Comparison of ENCODE assay signal across 17 cellular contexts in genomic region chr9:121807918-121808278, GRCh38.
DNase-seq lines count a peak whose midpoint lies in the region; TF ChIP-seq lines count a peak whose summit lies in the region.
"Had no signal": no experiment of that assay in that cellular context is flagged by ENCODE, and none has a peak within 500 bp of the region (broad histone marks: within the 10 kb centered on the region; RNA-seq: fewer than 3 reads in every experiment).

No MANE protein-coding gene starts in this region.

- peaks cover 13% of the 10 kb centered on the region for H3K9me3 Mint-ChIP-seq in endodermal cell

- H3K36me3 ChIP-seq in H7 (replicated peaks; ENCODE audit: control insufficient read depth, insufficient read depth, low read length) (no peaks in the 10 kb centered on the region), endodermal cell (ENCODE audit: control insufficient read depth, insufficient read depth, low read length) (no peaks in the 10 kb centered on the region), osteoblast (ENCODE audit: insufficient read depth, low read length) (no peaks in the 10 kb centered on the region)
- H3K36me3 ChIP-seq: breast epithelium, WERI-Rb-1 had no signal

- H3K27ac ChIP-seq in endodermal cell (ENCODE audit: low read depth, low read length) (no peak overlapping the region), osteoblast (ENCODE audit: low read depth, low read length) (no peak overlapping the region)
- H3K27ac ChIP-seq: breast epithelium, WERI-Rb-1 had no signal

- H3K4me3 ChIP-seq in H7 (ENCODE audit: insufficient read depth, low read depth, low read length) (no peak overlapping the region), endodermal cell (ENCODE audit: low read length) (no peak overlapping the region), osteoblast (ENCODE audit: insufficient read depth, low read length) (no peak overlapping the region)
- H3K4me3 ChIP-seq: breast epithelium had no signal

- H3K4me1 ChIP-seq in endodermal cell (ENCODE audit: control insufficient read depth, insufficient read depth, low read length) (no peaks in the 10 kb centered on the region), osteoblast (ENCODE audit: insufficient read depth, low read length) (no peaks in the 10 kb centered on the region)
- H3K4me1 ChIP-seq: breast epithelium had no signal

- H3K27me3 ChIP-seq in H7 (ENCODE audit: control insufficient read depth, insufficient read depth, low read length) = no peaks in the 10 kb centered on the region
- H3K27me3 ChIP-seq in endodermal cell (ENCODE audit: control insufficient read depth, insufficient read depth, low read length, poor library complexity, severe bottlenecking) = peaks cover 1% of the 10 kb centered on the region
- H3K27me3 ChIP-seq in osteoblast (ENCODE audit: insufficient read depth, low read length) = no peaks in the 10 kb centered on the region
- H3K27me3 ChIP-seq: breast epithelium had no signal

- peak; percentile 35 for DNase-seq in H7
- DNase-seq in LHCN-M2 (ENCODE audit: low read depth) = peak; percentile 2
- DNase-seq in endodermal cell = peak; percentile 29
- peak; percentile 75 for DNase-seq in osteoblast (ENCODE audit: insufficient read length, low spot score, missing footprints)
- DNase-seq in activated T-cell treated with anti-CD3 and anti-CD28 coated beads for 4 hours = no peak
- DNase-seq in COLO668 (lab: John Stamatoyannopoulos, UW; ENCODE audit: unreplicated experiment) = no peak
- DNase-seq in NCI-H187 (lab: John Stamatoyannopoulos, UW) = no peak
- DNase-seq: activated CD4-positive, alpha-beta T cell treated with anti-CD3 and anti-CD28 coated beads, Interleukin-2, amount 50 U/mL, for 1 hour; activated CD8-positive, alpha-beta memory T cell treated with anti-CD3 and anti-CD28 coated beads, Interleukin-2, amount 10 ng/mL, durations not matched to agents 7 days and 5 days; activated naive CD4-positive, alpha-beta T cell treated with anti-CD3 and anti-CD28 coated beads for 36 hours; cortex of kidney; NCI-H1092 treated with DMSO at 0.1 percent for 48 hours; nucleus accumbens; stimulated activated naive CD8-positive, alpha-beta T cell treated with anti-CD3 and anti-CD28 coated beads, Interleukin-15, Interleukin-2, amounts not matched to agents 100 U/mL and 50 U/mL, for 24 hours; WERI-Rb-1 had no signal

- H3K9me3 ChIP-seq in endodermal cell (ENCODE audit: control insufficient read depth, low read length) = peaks cover 5% of the 10 kb centered on the region
- H3K9me3 ChIP-seq in osteoblast (ENCODE audit: low read depth, low read length) = peaks cover 2% of the 10 kb centered on the region

- H3K36me3 Mint-ChIP-seq in endodermal cell (ENCODE audit: low read depth) = no peaks in the 10 kb centered on the region
- H3K36me3 Mint-ChIP-seq: CD14-positive monocyte had no signal

- 83 to 94% methylated on average over 11 to 15 of the region's 15 CpGs for WGBS in endodermal cell (ENCODE audit: insufficient coverage in 1 of 2, insufficient read length in 1 of 2), 2 experiments

- TF ChIP-seq CTCF in endodermal cell (conservative IDR thresholded peaks at IDR 0.05) (no peak), osteoblast (IDR thresholded peaks at IDR 0.05; ENCODE audit: extremely low read depth, low read depth, low read length) (no peak)

- no peaks in the 10 kb centered on the region for H3K79me2 ChIP-seq in osteoblast (ENCODE audit: insufficient read depth, low read length)

- H3K4me3 Mint-ChIP-seq in endodermal cell = no peak overlapping the region
- H3K4me3 Mint-ChIP-seq: activated CD8-positive, alpha-beta memory T cell treated with anti-CD3 and anti-CD28 coated beads, Interleukin-2, amount 10 ng/mL, durations not matched to agents 7 days and 5 days; activated naive CD4-positive, alpha-beta T cell treated with anti-CD3 and anti-CD28 coated beads for 36 hours; CD14-positive monocyte had no signal

- peaks cover 3% of the 10 kb centered on the region for H3K4me1 Mint-ChIP-seq in endodermal cell
- H3K4me1 Mint-ChIP-seq: activated CD8-positive, alpha-beta memory T cell treated with anti-CD3 and anti-CD28 coated beads, Interleukin-2, amount 10 ng/mL, durations not matched to agents 7 days and 5 days; CD14-positive monocyte had no signal

- H2AFZ ChIP-seq in osteoblast (ENCODE audit: low read length) = peak overlapping the region; percentile 54

- no peaks in the 10 kb centered on the region for H4K20me1 ChIP-seq in osteoblast (ENCODE audit: insufficient read depth, low read length)

- H3K4me2 ChIP-seq in osteoblast (ENCODE audit: insufficient read depth, low read length) = peak overlapping the region; percentile 32

- peaks cover 2% of the 10 kb centered on the region for H3K27me3 Mint-ChIP-seq in endodermal cell (ENCODE audit: insufficient read depth)

- no peak overlapping the region for H3K9ac ChIP-seq in endodermal cell (ENCODE audit: extremely low read depth, low read length, poor library complexity, severe bottlenecking)

- no peak overlapping the region for H3K27ac Mint-ChIP-seq in endodermal cell
- H3K27ac Mint-ChIP-seq: activated CD8-positive, alpha-beta memory T cell treated with anti-CD3 and anti-CD28 coated beads, Interleukin-2, amount 10 ng/mL, durations not matched to agents 7 days and 5 days; activated naive CD4-positive, alpha-beta T cell treated with anti-CD3 and anti-CD28 coated beads for 36 hours; CD14-positive monocyte had no signal

Comparison
In these comparisons a context has a peak if more than half of its experiments do, and no peak if none do; other contexts are left out.
1. DNase-seq: peak in H7 (single experiment), LHCN-M2 (single experiment), endodermal cell (single experiment) and osteoblast (single experiment); none in activated T-cell treated with anti-CD3 and anti-CD28 coated beads for 4 hours (single experiment), COLO668 (single experiment) and NCI-H187 (0 of 2).